ENCODE assay signal across 9 cellular contexts in genomic region chr17:68777856-68778694, GRCh38.
DNase-seq lines count a peak whose midpoint lies in the region; ATAC-seq and TF ChIP-seq lines count a peak whose summit lies in the region.
"Had no signal": no experiment of that assay in that cellular context is flagged by ENCODE, and none has a peak within 500 bp of the region (broad histone marks: within the 10 kb centered on the region; RNA-seq: fewer than 3 reads in every experiment).

No MANE protein-coding gene starts in this region.

- TF ChIP-seq EP300 in gastroesophageal sphincter (IDR thresholded peaks at IDR 0.05): no peak

- H3K9ac ChIP-seq in GM23248: no peak overlapping the region

- H3K4me1 ChIP-seq in GM23248 (ENCODE audit: insufficient read depth) (peaks cover 36% of the 10 kb centered on the region), gastroesophageal sphincter (peaks cover 0 to 26% (median 13%) of the 10 kb centered on the region in 3 donors)

- no peak for DNase-seq in GM23248
- DNase-seq in NCI-H510A treated with DMSO at 0.1 percent for 48 hours (lab: John Stamatoyannopoulos, UW): peak; percentile 95
- peak; percentile 64 for DNase-seq in sciatic nerve (ENCODE audit: low spot score)
- no peak for DNase-seq in stimulated activated CD8-positive, alpha-beta memory T cell treated with anti-CD3 and anti-CD28 coated beads, Interleukin-4, amount 100 ng/mL, for 48 hours
- DNase-seq in GM10266 (ENCODE audit: extremely low spot score): no peak
- no peak for DNase-seq in NOMO-1 treated with dmso at 0.1 percent for 144 hours (lab: John Stamatoyannopoulos, UW; ENCODE audit: unreplicated experiment)
- no peak for DNase-seq in NAMALWA (ENCODE audit: low spot score)

- peaks cover 33% of the 10 kb centered on the region for H3F3A ChIP-seq in GM23248 (ENCODE audit: insufficient read depth)

- TF ChIP-seq CTCF in gastroesophageal sphincter (IDR thresholded peaks at IDR 0.05): no peak
- no peak for TF ChIP-seq CTCF in GM10266 (IDR thresholded peaks at IDR 0.05; ENCODE audit: control insufficient read depth, insufficient read depth, low read depth, missing control alignments)

- 52 to 53% methylated on average over 10 of the region's 10 CpGs for WGBS in GM23248 (ENCODE audit: low coverage in 1 of 2, low lambda C conversion rate in 2 of 2, missing lambda C conversion rate in 2 of 2), 2 experiments
- WGBS in gastroesophageal sphincter (ENCODE audit: low coverage in 1 of 2), 2 donors: 43 to 57% methylated on average over 6 to 10 of the region's 10 CpGs

- TF ChIP-seq POLR2A in gastroesophageal sphincter (IDR thresholded peaks at IDR 0.05): no peak

- H3K9me2 ChIP-seq in GM23248 (ENCODE audit: insufficient read depth): no peaks in the 10 kb centered on the region

- peak overlapping the region; percentile 53 for H3K4me2 ChIP-seq in GM23248 (ENCODE audit: unreplicated experiment)

- H3K79me2 ChIP-seq in GM23248 (ENCODE audit: insufficient read depth): no peaks in the 10 kb centered on the region

- H3K36me3 ChIP-seq in GM23248 (ENCODE audit: low read depth) (no peaks in the 10 kb centered on the region), gastroesophageal sphincter (no peaks in the 10 kb centered on the region)

- peak overlapping the region; percentile 81 for H2AFZ ChIP-seq in GM23248

- H3K27ac ChIP-seq in GM23248 (no peak overlapping the region), gastroesophageal sphincter (peak overlapping the region in 3 of 4 donors; percentile 14 to 60 (median 58))

- in situ Hi-C loops in GM23248 (cut with MboI): loop anchor here (5.0 to 25.0 kb wide), 4 partner anchors 57 to 734 kb away; no protein-coding TSS in a partner anchor

- no peaks in the 10 kb centered on the region for H3K27me3 ChIP-seq in GM23248 (replicated peaks; ENCODE audit: insufficient read depth)
- H3K27me3 ChIP-seq in gastroesophageal sphincter: no peaks in the 10 kb centered on the region

- H3K9me3 ChIP-seq in GM23248 (ENCODE audit: low read depth) (no peaks in the 10 kb centered on the region), gastroesophageal sphincter (peaks cover 0 to 7% (median 0%) of the 10 kb centered on the region in 3 donors)

- intact Hi-C loops in sciatic nerve (cut with DNase I): loop anchor here (5.0 kb wide), 1 partner anchor 194 kb away; no protein-coding TSS in a partner anchor

- no peaks in the 10 kb centered on the region for H4K20me1 ChIP-seq in GM23248 (ENCODE audit: insufficient read depth)

- ATAC-seq in gastroesophageal sphincter (peak; percentile 46), sciatic nerve (peak; percentile 80)
- ATAC-seq: naive thymus-derived CD4-positive, alpha-beta T cell had no signal

- no peak overlapping the region for H3K4me3 ChIP-seq in GM23248
- H3K4me3 ChIP-seq in gastroesophageal sphincter: no peak overlapping the region

Comparison
In these comparisons a context has a peak if more than half of its experiments do, and no peak if none do; other contexts are left out.
1. DNase-seq: peak in NCI-H510A treated with DMSO at 0.1 percent for 48 hours (single experiment) and sciatic nerve (single experiment); none in GM23248 (single experiment), stimulated activated CD8-positive, alpha-beta memory T cell treated with anti-CD3 and anti-CD28 coated beads, Interleukin-4, amount 100 ng/mL, for 48 hours (single experiment), GM10266 (single experiment), NOMO-1 treated with dmso at 0.1 percent for 144 hours (single experiment) and NAMALWA (single experiment).